In the genomic region with DNA sequence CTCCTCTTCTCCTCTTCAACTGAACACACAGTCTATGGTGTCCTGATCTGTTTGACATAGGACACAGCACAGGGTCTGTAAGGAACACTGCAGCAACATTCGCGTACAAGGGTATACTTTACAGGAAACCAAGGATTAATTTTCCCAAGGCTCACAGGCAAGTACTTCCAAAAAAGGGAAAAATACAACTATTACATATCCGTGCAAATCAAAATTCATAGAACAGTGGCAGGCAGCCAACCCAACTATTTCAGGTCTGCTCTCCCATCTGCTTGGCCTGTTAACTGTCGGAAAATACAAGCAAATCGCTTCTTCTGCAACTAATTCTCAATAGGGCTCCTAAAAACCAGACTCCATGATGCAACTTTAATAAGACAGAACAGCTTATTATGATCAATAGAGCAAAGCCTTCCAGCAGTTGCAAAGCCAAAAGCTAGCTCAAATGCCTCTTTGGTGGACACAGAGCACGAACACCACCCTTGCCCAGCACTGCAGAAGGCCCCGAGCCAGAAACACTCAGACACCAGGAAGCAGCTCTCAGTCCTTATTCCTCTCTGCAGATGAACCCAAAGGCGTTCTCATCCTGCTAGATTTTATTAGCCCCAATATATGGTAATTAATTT, we compare ENCODE assay signal across 2 cellular contexts.
TF ChIP-seq lines count a peak whose summit lies in the region.

No MANE protein-coding gene starts in this region.

TF ChIP-seq in IMR-90, 13 proteins besides CTCF, POLR2A, EP300 and RAD21:
- TF ChIP-seq FOS (IDR thresholded peaks at IDR 0.05; ENCODE audit: low read depth, low read length): no peak
- TF ChIP-seq MXI1 (IDR thresholded peaks at IDR 0.05; ENCODE audit: borderline replicate concordance, low read depth, low read length): no peak
- TF ChIP-seq, protein P1, sequence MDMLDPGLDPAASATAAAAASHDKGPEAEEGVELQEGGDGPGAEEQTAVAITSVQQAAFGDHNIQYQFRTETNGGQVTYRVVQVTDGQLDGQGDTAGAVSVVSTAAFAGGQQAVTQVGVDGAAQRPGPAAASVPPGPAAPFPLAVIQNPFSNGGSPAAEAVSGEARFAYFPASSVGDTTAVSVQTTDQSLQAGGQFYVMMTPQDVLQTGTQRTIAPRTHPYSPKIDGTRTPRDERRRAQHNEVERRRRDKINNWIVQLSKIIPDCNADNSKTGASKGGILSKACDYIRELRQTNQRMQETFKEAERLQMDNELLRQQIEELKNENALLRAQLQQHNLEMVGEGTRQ (IDR thresholded peaks at IDR 0.05; ENCODE audit: low read depth, low read length): no peak
- no peak for TF ChIP-seq BHLHE40 (IDR thresholded peaks at IDR 0.05; ENCODE audit: low read depth, low read length)
- no peak for TF ChIP-seq RFX5 (IDR thresholded peaks at IDR 0.05; ENCODE audit: low read depth, low read length)
- no peak for TF ChIP-seq MAZ (IDR thresholded peaks at IDR 0.05; ENCODE audit: borderline replicate concordance, low read depth, low read length)
- no peak for TF ChIP-seq MAFK (IDR thresholded peaks at IDR 0.05; ENCODE audit: low read depth, low read length)

TF ChIP-seq in K562, 482 proteins besides CTCF, POLR2A, EP300 and RAD21:
- TF ChIP-seq TAL1 (IDR thresholded peaks at IDR 0.05) (no peak), ZNF511 (CRISPR knock-in tag; IDR thresholded peaks at IDR 0.05) (no peak), ZSCAN29 (IDR thresholded peaks at IDR 0.05) (no peak)
TF ChIP-seq in K562: peak in this region for 0.
